1 cellular context compared by ENCODE assay signal in the genomic region with DNA sequence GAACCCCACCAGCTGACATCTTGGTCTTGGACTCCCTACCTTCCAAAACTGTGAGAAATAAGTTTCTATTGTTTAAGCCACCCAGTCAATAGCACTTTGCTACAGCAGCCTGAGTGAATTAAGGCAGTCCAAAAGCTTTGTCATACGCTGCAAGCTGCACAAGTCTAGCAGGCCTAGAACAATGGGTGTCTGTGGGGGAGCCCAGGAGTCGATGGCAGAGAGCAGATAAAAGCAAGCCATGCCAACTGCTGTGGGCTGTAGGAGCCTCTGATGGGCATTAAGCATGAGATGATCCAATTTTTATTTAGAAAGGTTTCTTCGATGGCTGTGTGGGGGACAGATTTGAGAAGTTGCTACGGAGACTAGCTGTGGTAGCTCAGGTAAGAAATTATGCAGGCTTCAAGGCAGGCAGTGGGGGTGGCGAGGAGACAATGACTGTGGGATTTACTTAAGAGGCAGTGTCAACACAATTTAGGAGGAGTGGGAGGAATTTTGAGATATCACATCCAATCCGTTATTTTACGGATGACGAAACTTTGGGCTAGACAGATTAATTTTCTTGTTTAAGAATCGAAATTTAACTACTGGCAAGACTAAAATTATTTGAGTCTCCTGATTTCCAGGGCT.
TF ChIP-seq lines count a peak whose summit lies in the region.

No MANE protein-coding gene starts in this region.

TF ChIP-seq in K562, 482 proteins besides CTCF, POLR2A, EP300 and RAD21 (continued from another document):
- no peak for TF ChIP-seq CEBPG (CRISPR knock-in tag; IDR thresholded peaks at IDR 0.05)
- TF ChIP-seq CEBPG (tag; conservative IDR thresholded peaks at IDR 0.05 in 1 of 2, IDR thresholded peaks at IDR 0.05 in 1 of 2) = 0 out of 4 replicates have a peak, but pooled peaks of 1 of the 2 experiments have one; percentile 14
